21 cellular contexts compared by ENCODE assay signal in the genomic region with DNA sequence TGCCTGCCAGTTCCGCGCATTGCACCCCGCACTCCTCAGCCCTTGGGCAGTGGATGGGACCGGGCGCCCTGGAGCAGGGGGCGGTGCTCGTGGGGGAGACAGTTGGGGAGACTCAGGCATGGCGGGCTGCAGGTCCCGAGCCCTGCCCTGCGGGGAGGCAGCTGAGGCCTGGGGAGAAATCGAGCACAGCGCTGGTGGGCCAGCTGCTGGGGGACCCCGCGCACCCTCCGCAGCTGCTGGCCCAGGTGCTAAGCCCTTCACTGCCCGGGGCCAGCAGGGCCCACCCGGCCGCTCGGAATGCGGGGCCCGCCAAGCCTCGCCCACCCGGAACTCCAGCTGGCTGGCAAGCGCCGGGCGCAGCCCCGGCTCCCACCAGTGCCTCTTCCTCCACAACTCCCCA.
"Had no signal": no experiment of that assay in that cellular context is flagged by ENCODE, and none has a peak within 500 bp of the region (broad histone marks: within the 10 kb centered on the region; RNA-seq: fewer than 3 reads in every experiment).

No MANE protein-coding gene starts in this region.

- H3K9ac ChIP-seq: parathyroid adenoma had no signal

- H3K27ac ChIP-seq: left lung, lower lobe of right lung, neutrophil, parathyroid adenoma, psoas muscle, skin epidermis, stomach, suprapubic skin, tibial nerve, uterus had no signal

- ATAC-seq: left colon; left lung; naive thymus-derived CD8-positive, alpha-beta T cell; psoas muscle; sciatic nerve had no signal

- H3K4me3 ChIP-seq: left lung, lower lobe of right lung, psoas muscle, skin epidermis, stomach, suprapubic skin, tibial nerve, uterus had no signal

- H3K27me3 ChIP-seq: left lung, neutrophil, stomach, suprapubic skin, tibial nerve, uterus had no signal

- H3K9me3 ChIP-seq: lower lobe of right lung, neutrophil, psoas muscle, suprapubic skin, uterus had no signal

- H2AFZ ChIP-seq: parathyroid adenoma had no signal

- H3K4me1 ChIP-seq: left lung, lower lobe of right lung, parathyroid adenoma, psoas muscle, stomach, suprapubic skin, tibial nerve, uterus had no signal

- H3K36me3 ChIP-seq: left lung, lower lobe of right lung, neutrophil, stomach, suprapubic skin, tibial nerve, uterus had no signal

- DNase-seq: hippocampal formation; left colon; lower lobe of right lung; mammary epithelial cell; naive thymus-derived CD8-positive, alpha-beta T cell; occipital lobe; psoas muscle; stimulated activated CD4-positive, alpha-beta T cell treated with anti-CD3 and anti-CD28 coated beads, Interleukin-12 subunit alpha, Interleukin-12 subunit beta, amount 100 ng/mL, for 4 hours; stimulated activated CD4-positive, alpha-beta T cell treated with anti-CD3 and anti-CD28 coated beads, Interleukin-15, amount 100 ng/mL, for 24 hours; stimulated activated CD4-positive, alpha-beta T cell treated with anti-CD3 and anti-CD28 coated beads, Interleukin-2, amount 100 ng/mL, for 24 hours; stimulated activated CD4-positive, alpha-beta T cell treated with anti-CD3 and anti-CD28 coated beads, Interleukin-4, amount 100 ng/mL, for 1 hour; stimulated activated naive CD4-positive, alpha-beta T cell; stomach; uterus had no signal
